ENCODE assay signal across 8 cellular contexts in genomic region chr3:186909078-186909853, GRCh38. TPM values are rescaled to one million over a fixed set of nuclear protein-coding genes. Genes with fewer than 3 reads are reported as not detected.
DNase-seq lines count a peak whose midpoint lies in the region; ATAC-seq lines count a peak whose summit lies in the region.

No MANE protein-coding gene starts in this region.

- peaks cover 11 to 49% (median 37%) of the 10 kb centered on the region in 4 donors for H3K4me1 Mint-ChIP-seq in naive thymus-derived CD8-positive, alpha-beta T cell

- ATAC-seq in naive thymus-derived CD8-positive, alpha-beta T cell, result peak; percentile 96 to 97
- no peak for ATAC-seq in HG03520 (IDR thresholded peaks at IDR 0.05; ENCODE audit: unreplicated experiment)
- ATAC-seq in esophagus mucosa, result no peak

- H3K27me3 Mint-ChIP-seq in naive thymus-derived CD8-positive, alpha-beta T cell, result no peaks in the 10 kb centered on the region

- peaks cover 4 to 59% (median 28%) of the 10 kb centered on the region in 3 donors for H3K36me3 Mint-ChIP-seq in naive thymus-derived CD8-positive, alpha-beta T cell

- H3K27ac Mint-ChIP-seq in naive thymus-derived CD8-positive, alpha-beta T cell, result peak overlapping the region; percentile 88 to 97 (median 92)

- peak overlapping the region; percentile 60 to 84 (median 74) for H3K4me3 Mint-ChIP-seq in naive thymus-derived CD8-positive, alpha-beta T cell

- peaks cover 4 to 76% (median 37%) of the 10 kb centered on the region in 9 donors for H3K9me3 Mint-ChIP-seq in naive thymus-derived CD8-positive, alpha-beta T cell

- POLR2A ChIA-PET in naive thymus-derived CD8-positive, alpha-beta T cell (lab: Charles Lee), result interaction anchor here (0.5 to 4.3 kb wide), 27 partner anchors 9 to 230 kb away, joined by 3 to 98 read pairs (median 5); partner anchors contain the start of genes EIF4A2, RPL39L and ST6GAL1

- peak; percentile 70 for DNase-seq in A172 (ENCODE audit: low spot score)
- DNase-seq in NOMO-1 treated with DMSO at 0.1 percent for 48 hours (lab: John Stamatoyannopoulos, UW; ENCODE audit: unreplicated experiment), result peak; percentile 57
- DNase-seq in activated T-cell treated with anti-CD3 and anti-CD28 coated beads for 24 hours (ENCODE audit: low read depth), result peak; percentile 55
- DNase-seq in naive thymus-derived CD8-positive, alpha-beta T cell, result peak; percentile 25 to 88 (median 76)
- no peak for DNase-seq in DMS153 (lab: John Stamatoyannopoulos, UW)
- DNase-seq in hippocampal formation (lab: John Stamatoyannopoulos, UW), result no peak

RNA-seq across cellular contexts. Expression of gene ST6GAL1, which starts 21.1 kb away (rescaled TPM):
- total RNA-seq in A172 (2014; rRNA removed; shearing (Covaris generic)), result 5.3 and 9.4 TPM in 2 replicates
- total RNA-seq in naive thymus-derived CD8-positive, alpha-beta T cell, result 100 to 1,000 TPM; 223 to 250 TPM
- 100 to 1,000 TPM; 139 to 237 (median 167) TPM for polyA plus RNA-seq in naive thymus-derived CD8-positive, alpha-beta T cell
- 13.2 TPM for total RNA-seq in esophagus mucosa

Comparison
In these comparisons a context has a peak if more than half of its experiments do, and no peak if none do; other contexts are left out.
1. DNase-seq: peak in A172 (single experiment), NOMO-1 treated with DMSO at 0.1 percent for 48 hours (single experiment), activated T-cell treated with anti-CD3 and anti-CD28 coated beads for 24 hours (single experiment) and naive thymus-derived CD8-positive, alpha-beta T cell (10 of 10); none in DMS153 (single experiment) and hippocampal formation (0 of 2).
2. ATAC-seq: peak in naive thymus-derived CD8-positive, alpha-beta T cell (2 of 2); none in HG03520 (single experiment) and esophagus mucosa (single experiment).
3. RNA of gene ST6GAL1, which starts 21.1 kb away (total RNA-seq): 223 to 250 TPM in naive thymus-derived CD8-positive, alpha-beta T cell; 13.2 TPM in esophagus mucosa (single experiment) and 5.3 to 9.4 TPM in A172; every median in the first group is over 10 times any median in the second.